In genomic region chr10:87660484-87661133, GRCh38 we compare ENCODE assay signal across 1 cellular context.
TF ChIP-seq lines count a peak whose summit lies in the region.

No MANE protein-coding gene starts in this region.

TF ChIP-seq in K562, 482 proteins besides CTCF, POLR2A, EP300 and RAD21 (continued from another document):
- TF ChIP-seq, protein P1, sequence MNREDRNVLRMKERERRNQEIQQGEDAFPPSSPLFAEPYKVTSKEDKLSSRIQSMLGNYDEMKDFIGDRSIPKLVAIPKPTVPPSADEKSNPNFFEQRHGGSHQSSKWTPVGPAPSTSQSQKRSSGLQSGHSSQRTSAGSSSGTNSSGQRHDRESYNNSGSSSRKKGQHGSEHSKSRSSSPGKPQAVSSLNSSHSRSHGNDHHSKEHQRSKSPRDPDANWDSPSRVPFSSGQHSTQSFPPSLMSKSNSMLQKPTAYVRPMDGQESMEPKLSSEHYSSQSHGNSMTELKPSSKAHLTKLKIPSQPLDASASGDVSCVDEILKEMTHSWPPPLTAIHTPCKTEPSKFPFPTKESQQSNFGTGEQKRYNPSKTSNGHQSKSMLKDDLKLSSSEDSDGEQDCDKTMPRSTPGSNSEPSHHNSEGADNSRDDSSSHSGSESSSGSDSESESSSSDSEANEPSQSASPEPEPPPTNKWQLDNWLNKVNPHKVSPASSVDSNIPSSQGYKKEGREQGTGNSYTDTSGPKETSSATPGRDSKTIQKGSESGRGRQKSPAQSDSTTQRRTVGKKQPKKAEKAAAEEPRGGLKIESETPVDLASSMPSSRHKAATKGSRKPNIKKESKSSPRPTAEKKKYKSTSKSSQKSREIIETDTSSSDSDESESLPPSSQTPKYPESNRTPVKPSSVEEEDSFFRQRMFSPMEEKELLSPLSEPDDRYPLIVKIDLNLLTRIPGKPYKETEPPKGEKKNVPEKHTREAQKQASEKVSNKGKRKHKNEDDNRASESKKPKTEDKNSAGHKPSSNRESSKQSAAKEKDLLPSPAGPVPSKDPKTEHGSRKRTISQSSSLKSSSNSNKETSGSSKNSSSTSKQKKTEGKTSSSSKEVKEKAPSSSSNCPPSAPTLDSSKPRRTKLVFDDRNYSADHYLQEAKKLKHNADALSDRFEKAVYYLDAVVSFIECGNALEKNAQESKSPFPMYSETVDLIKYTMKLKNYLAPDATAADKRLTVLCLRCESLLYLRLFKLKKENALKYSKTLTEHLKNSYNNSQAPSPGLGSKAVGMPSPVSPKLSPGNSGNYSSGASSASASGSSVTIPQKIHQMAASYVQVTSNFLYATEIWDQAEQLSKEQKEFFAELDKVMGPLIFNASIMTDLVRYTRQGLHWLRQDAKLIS (CRISPR knock-in tag; IDR thresholded peaks at IDR 0.05) = no peak
- TF ChIP-seq NFE2 (IDR thresholded peaks at IDR 0.05; ENCODE audit: low read depth) (peak; percentile 50; the same call in 1 of the 2 replicates), ZKSCAN1 (IDR thresholded peaks at IDR 0.05; ENCODE audit: low read depth, low read length) (peak; percentile 96), ZNF316 (IDR thresholded peaks at IDR 0.05) (peak; percentile 94), TCF3 (CRISPR knock-in tag; IDR thresholded peaks at IDR 0.05) (peak; percentile 41; the same call in 1 of the 2 replicates), IRF9 (tag; IDR thresholded peaks at IDR 0.05) (no peak), EP400 (IDR thresholded peaks at IDR 0.05) (no peak), ETV5 (CRISPR knock-in tag; IDR thresholded peaks at IDR 0.05; ENCODE audit: low read depth) (no peak), CREB1 (IDR thresholded peaks at IDR 0.05) (peak; percentile 33; the same call in 1 of the 2 replicates), CREB1 (CRISPR knock-in tag; IDR thresholded peaks at IDR 0.05) (no peak), ATF1 (CRISPR knock-in tag; IDR thresholded peaks at IDR 0.05) (no peak), ATF1 (tag; IDR thresholded peaks at IDR 0.05) (peak; percentile 43; the same call in 1 of the 2 replicates), MAFF (IDR thresholded peaks at IDR 0.05; ENCODE audit: low read length) (peak; percentile 81), HMBOX1 (IDR thresholded peaks at IDR 0.05) (peak; percentile 90), ARID1B (IDR thresholded peaks at IDR 0.05) (peak; percentile 43)
- TF ChIP-seq, protein P2, sequence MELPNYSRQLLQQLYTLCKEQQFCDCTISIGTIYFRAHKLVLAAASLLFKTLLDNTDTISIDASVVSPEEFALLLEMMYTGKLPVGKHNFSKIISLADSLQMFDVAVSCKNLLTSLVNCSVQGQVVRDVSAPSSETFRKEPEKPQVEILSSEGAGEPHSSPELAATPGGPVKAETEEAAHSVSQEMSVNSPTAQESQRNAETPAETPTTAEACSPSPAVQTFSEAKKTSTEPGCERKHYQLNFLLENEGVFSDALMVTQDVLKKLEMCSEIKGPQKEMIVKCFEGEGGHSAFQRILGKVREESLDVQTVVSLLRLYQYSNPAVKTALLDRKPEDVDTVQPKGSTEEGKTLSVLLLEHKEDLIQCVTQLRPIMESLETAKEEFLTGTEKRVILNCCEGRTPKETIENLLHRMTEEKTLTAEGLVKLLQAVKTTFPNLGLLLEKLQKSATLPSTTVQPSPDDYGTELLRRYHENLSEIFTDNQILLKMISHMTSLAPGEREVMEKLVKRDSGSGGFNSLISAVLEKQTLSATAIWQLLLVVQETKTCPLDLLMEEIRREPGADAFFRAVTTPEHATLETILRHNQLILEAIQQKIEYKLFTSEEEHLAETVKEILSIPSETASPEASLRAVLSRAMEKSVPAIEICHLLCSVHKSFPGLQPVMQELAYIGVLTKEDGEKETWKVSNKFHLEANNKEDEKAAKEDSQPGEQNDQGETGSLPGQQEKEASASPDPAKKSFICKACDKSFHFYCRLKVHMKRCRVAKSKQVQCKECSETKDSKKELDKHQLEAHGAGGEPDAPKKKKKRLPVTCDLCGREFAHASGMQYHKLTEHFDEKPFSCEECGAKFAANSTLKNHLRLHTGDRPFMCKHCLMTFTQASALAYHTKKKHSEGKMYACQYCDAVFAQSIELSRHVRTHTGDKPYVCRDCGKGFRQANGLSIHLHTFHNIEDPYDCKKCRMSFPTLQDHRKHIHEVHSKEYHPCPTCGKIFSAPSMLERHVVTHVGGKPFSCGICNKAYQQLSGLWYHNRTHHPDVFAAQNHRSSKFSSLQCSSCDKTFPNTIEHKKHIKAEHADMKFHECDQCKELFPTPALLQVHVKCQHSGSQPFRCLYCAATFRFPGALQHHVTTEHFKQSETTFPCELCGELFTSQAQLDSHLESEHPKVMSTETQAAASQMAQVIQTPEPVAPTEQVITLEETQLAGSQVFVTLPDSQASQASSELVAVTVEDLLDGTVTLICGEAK (IDR thresholded peaks at IDR 0.05) = peak; percentile 50; the same call in 1 of the 2 replicates
- TF ChIP-seq, protein P2 (CRISPR knock-in tag; IDR thresholded peaks at IDR 0.05) = no peak
